Comparison of ENCODE assay signal across 1 cellular context in genomic region chr19:42497492-42498226, GRCh38.
TF ChIP-seq lines count a peak whose summit lies in the region.

No MANE protein-coding gene starts in this region.

TF ChIP-seq in HepG2, 621 proteins besides CTCF, POLR2A, EP300 and RAD21 (continued from another document and continues in another):
- TF ChIP-seq, protein P1, sequence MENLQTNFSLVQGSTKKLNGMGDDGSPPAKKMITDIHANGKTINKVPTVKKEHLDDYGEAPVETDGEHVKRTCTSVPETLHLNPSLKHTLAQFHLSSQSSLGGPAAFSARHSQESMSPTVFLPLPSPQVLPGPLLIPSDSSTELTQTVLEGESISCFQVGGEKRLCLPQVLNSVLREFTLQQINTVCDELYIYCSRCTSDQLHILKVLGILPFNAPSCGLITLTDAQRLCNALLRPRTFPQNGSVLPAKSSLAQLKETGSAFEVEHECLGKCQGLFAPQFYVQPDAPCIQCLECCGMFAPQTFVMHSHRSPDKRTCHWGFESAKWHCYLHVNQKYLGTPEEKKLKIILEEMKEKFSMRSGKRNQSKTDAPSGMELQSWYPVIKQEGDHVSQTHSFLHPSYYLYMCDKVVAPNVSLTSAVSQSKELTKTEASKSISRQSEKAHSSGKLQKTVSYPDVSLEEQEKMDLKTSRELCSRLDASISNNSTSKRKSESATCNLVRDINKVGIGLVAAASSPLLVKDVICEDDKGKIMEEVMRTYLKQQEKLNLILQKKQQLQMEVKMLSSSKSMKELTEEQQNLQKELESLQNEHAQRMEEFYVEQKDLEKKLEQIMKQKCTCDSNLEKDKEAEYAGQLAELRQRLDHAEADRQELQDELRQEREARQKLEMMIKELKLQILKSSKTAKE (CRISPR knock-in tag; IDR thresholded peaks at IDR 0.05; ENCODE audit: borderline replicate concordance), result peak; percentile 73; the same call in 1 of the 2 replicates
- TF ChIP-seq ZIK1 (CRISPR knock-in tag; IDR thresholded peaks at IDR 0.05; ENCODE audit: borderline replicate concordance, low read depth), result no peak
- TF ChIP-seq HNF4A (CRISPR knock-in tag; IDR thresholded peaks at IDR 0.05), result peak; percentile 91
- TF ChIP-seq ZNF878 (CRISPR knock-in tag; IDR thresholded peaks at IDR 0.05), result peak; percentile 77
- TF ChIP-seq RFXANK (CRISPR knock-in tag; IDR thresholded peaks at IDR 0.05), result no peak
- no peak for TF ChIP-seq ZNF589 (CRISPR knock-in tag; conservative IDR thresholded peaks at IDR 0.05)
- 0 out of 2 replicates have a peak, but pooled peaks have one; percentile 12 for TF ChIP-seq TP53 (CRISPR knock-in tag; conservative IDR thresholded peaks at IDR 0.05)
- TF ChIP-seq ZNF782 (CRISPR knock-in tag; IDR thresholded peaks at IDR 0.05; ENCODE audit: borderline replicate concordance), result no peak
- TF ChIP-seq ELF3 (CRISPR knock-in tag; IDR thresholded peaks at IDR 0.05), result peak; percentile 56
- peak; percentile 71; the same call in 1 of the 2 replicates for TF ChIP-seq ZNF12 (CRISPR knock-in tag; IDR thresholded peaks at IDR 0.05)
- TF ChIP-seq, protein P2, sequence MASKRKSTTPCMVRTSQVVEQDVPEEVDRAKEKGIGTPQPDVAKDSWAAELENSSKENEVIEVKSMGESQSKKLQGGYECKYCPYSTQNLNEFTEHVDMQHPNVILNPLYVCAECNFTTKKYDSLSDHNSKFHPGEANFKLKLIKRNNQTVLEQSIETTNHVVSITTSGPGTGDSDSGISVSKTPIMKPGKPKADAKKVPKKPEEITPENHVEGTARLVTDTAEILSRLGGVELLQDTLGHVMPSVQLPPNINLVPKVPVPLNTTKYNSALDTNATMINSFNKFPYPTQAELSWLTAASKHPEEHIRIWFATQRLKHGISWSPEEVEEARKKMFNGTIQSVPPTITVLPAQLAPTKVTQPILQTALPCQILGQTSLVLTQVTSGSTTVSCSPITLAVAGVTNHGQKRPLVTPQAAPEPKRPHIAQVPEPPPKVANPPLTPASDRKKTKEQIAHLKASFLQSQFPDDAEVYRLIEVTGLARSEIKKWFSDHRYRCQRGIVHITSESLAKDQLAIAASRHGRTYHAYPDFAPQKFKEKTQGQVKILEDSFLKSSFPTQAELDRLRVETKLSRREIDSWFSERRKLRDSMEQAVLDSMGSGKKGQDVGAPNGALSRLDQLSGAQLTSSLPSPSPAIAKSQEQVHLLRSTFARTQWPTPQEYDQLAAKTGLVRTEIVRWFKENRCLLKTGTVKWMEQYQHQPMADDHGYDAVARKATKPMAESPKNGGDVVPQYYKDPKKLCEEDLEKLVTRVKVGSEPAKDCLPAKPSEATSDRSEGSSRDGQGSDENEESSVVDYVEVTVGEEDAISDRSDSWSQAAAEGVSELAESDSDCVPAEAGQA (IDR thresholded peaks at IDR 0.05; ENCODE audit: low read depth), result no peak
- TF ChIP-seq, protein P2 (CRISPR knock-in tag; IDR thresholded peaks at IDR 0.05; ENCODE audit: borderline replicate concordance), result no peak
- peak; percentile 87 for TF ChIP-seq HMG20A (CRISPR knock-in tag; IDR thresholded peaks at IDR 0.05; ENCODE audit: borderline replicate concordance)
- peak; percentile 27; the same call in 1 of the 2 replicates for TF ChIP-seq GMEB1 (CRISPR knock-in tag; IDR thresholded peaks at IDR 0.05; ENCODE audit: borderline replicate concordance)
- TF ChIP-seq CEBPB (IDR thresholded peaks at IDR 0.05; ENCODE audit: borderline replicate concordance, low read depth, low read length), result no peak
- no peak for TF ChIP-seq LCORL (IDR thresholded peaks at IDR 0.05)
- TF ChIP-seq LCORL (CRISPR knock-in tag; IDR thresholded peaks at IDR 0.05), result peak; percentile 60
- TF ChIP-seq ZNF17 (CRISPR knock-in tag; IDR thresholded peaks at IDR 0.05), result no peak
- TF ChIP-seq TEAD2 (CRISPR knock-in tag; IDR thresholded peaks at IDR 0.05), result no peak
- no peak for TF ChIP-seq PAF1 (CRISPR knock-in tag; IDR thresholded peaks at IDR 0.05)
- TF ChIP-seq, protein P3, sequence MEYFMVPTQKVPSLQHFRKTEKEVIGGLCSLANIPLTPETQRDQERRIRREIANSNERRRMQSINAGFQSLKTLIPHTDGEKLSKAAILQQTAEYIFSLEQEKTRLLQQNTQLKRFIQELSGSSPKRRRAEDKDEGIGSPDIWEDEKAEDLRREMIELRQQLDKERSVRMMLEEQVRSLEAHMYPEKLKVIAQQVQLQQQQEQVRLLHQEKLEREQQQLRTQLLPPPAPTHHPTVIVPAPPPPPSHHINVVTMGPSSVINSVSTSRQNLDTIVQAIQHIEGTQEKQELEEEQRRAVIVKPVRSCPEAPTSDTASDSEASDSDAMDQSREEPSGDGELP (IDR thresholded peaks at IDR 0.05; ENCODE audit: borderline replicate concordance, low read depth), result no peak; the same call in 1 of the 2 replicates
- peak; percentile 71 for TF ChIP-seq IKZF5 (CRISPR knock-in tag; IDR thresholded peaks at IDR 0.05)
- TF ChIP-seq ZFP1 (CRISPR knock-in tag; IDR thresholded peaks at IDR 0.05), result peak; percentile 41; the same call in 1 of the 2 replicates
- peak; percentile 25; the same call in 1 of the 2 replicates for TF ChIP-seq MNT (IDR thresholded peaks at IDR 0.05)
- TF ChIP-seq, protein P4, sequence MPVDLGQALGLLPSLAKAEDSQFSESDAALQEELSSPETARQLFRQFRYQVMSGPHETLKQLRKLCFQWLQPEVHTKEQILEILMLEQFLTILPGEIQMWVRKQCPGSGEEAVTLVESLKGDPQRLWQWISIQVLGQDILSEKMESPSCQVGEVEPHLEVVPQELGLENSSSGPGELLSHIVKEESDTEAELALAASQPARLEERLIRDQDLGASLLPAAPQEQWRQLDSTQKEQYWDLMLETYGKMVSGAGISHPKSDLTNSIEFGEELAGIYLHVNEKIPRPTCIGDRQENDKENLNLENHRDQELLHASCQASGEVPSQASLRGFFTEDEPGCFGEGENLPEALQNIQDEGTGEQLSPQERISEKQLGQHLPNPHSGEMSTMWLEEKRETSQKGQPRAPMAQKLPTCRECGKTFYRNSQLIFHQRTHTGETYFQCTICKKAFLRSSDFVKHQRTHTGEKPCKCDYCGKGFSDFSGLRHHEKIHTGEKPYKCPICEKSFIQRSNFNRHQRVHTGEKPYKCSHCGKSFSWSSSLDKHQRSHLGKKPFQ (CRISPR knock-in tag; IDR thresholded peaks at IDR 0.05; ENCODE audit: insufficient replicate concordance), result no peak
- 0 out of 2 replicates have a peak, but pooled peaks have one; percentile 47 for TF ChIP-seq MED13 (CRISPR knock-in tag; IDR thresholded peaks at IDR 0.05)
- TF ChIP-seq ZNF710 (CRISPR knock-in tag; IDR thresholded peaks at IDR 0.05; ENCODE audit: borderline replicate concordance), result peak; percentile 90; the same call in 1 of the 2 replicates
- peak; percentile 58 for TF ChIP-seq ATF1 (CRISPR knock-in tag; IDR thresholded peaks at IDR 0.05)
- TF ChIP-seq BHLHE40 (IDR thresholded peaks at IDR 0.05; ENCODE audit: low read length), result no peak
- peak; percentile 94 for TF ChIP-seq ZSCAN29 (CRISPR knock-in tag; conservative IDR thresholded peaks at IDR 0.05)
- no peak for TF ChIP-seq ATF7-NPFF (CRISPR knock-in tag; IDR thresholded peaks at IDR 0.05; ENCODE audit: low read depth)
- no peak for TF ChIP-seq ZNF136 (CRISPR knock-in tag; IDR thresholded peaks at IDR 0.05; ENCODE audit: low read depth)
- TF ChIP-seq REL (CRISPR knock-in tag; conservative IDR thresholded peaks at IDR 0.05), result no peak
- TF ChIP-seq MEF2D (CRISPR knock-in tag; IDR thresholded peaks at IDR 0.05), result peak; percentile 45; the same call in 1 of the 2 replicates
- TF ChIP-seq ZFY (CRISPR knock-in tag; IDR thresholded peaks at IDR 0.05), result no peak
- no peak for TF ChIP-seq MBNL3 (CRISPR knock-in tag; conservative IDR thresholded peaks at IDR 0.05)
- TF ChIP-seq FOSL2 (CRISPR knock-in tag; IDR thresholded peaks at IDR 0.05), result peak; percentile 49
- no peak for TF ChIP-seq PLRG1 (conservative IDR thresholded peaks at IDR 0.05)
- TF ChIP-seq, protein P5, sequence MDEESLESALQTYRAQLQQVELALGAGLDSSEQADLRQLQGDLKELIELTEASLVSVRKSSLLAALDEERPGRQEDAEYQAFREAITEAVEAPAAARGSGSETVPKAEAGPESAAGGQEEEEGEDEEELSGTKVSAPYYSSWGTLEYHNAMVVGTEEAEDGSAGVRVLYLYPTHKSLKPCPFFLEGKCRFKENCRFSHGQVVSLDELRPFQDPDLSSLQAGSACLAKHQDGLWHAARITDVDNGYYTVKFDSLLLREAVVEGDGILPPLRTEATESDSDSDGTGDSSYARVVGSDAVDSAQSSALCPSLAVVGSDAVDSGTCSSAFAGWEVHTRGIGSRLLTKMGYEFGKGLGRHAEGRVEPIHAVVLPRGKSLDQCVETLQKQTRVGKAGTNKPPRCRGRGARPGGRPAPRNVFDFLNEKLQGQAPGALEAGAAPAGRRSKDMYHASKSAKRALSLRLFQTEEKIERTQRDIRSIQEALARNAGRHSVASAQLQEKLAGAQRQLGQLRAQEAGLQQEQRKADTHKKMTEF (CRISPR knock-in tag; IDR thresholded peaks at IDR 0.05), result peak; percentile 73; the same call in 1 of the 2 replicates
- peak; percentile 61; the same call in 1 of the 2 replicates for TF ChIP-seq ZNF3 (CRISPR knock-in tag; IDR thresholded peaks at IDR 0.05)
- peak; percentile 78; the same call in 1 of the 2 replicates for TF ChIP-seq ZKSCAN8 (CRISPR knock-in tag; IDR thresholded peaks at IDR 0.05; ENCODE audit: borderline replicate concordance)
- TF ChIP-seq ZNF331 (CRISPR knock-in tag; IDR thresholded peaks at IDR 0.05), result peak; percentile 21; the same call in 1 of the 2 replicates
- TF ChIP-seq DNMT3B (CRISPR knock-in tag; conservative IDR thresholded peaks at IDR 0.05), result peak; percentile 53; the same call in 1 of the 2 replicates
- TF ChIP-seq ARID2 (CRISPR knock-in tag; IDR thresholded peaks at IDR 0.05; ENCODE audit: borderline replicate concordance), result no peak
- peak; percentile 65; the same call in 1 of the 2 replicates for TF ChIP-seq ZNF556 (CRISPR knock-in tag; IDR thresholded peaks at IDR 0.05; ENCODE audit: borderline replicate concordance)
